ENCODE assay signal across 1 cellular context in the genomic region with DNA sequence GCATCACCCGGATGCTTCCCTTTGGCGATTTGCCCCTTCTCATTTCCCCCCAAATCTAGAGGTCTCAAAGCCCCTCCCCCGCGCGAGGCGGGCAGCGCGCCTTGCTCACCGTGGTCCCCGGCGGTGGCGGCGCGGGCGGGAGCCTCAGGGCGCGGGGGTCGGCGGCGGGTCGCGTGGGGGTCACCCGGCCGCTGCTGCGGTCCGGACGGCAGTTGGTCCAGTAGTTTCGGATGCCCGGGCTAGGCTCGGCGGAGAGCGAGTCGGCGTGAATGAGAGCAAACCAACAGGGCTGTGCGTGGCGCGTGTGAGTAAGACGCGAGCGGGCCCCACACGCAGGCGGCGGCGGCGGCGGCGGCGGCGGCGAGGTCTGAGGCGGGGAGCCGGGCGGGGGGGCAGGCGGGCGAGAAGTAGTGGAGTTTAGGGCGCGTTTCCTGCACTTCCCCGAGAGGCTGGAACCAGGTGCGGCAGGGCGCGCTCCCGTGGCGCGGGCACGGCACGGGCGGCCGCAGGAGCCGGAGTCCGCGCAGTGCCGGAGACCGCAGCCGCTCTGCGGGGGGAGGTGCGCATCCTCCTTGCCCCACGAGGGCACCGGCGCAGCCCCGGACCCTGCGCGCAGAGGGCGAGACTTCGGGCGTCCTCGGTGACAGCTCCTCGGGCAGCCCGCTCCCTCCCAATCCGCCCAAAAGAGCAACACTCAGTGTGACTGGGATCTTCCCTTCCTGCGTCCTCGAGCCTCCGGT.
TF ChIP-seq lines count a peak whose summit lies in the region.

No MANE protein-coding gene starts in this region.

TF ChIP-seq in H1, 55 proteins besides CTCF, POLR2A, EP300 and RAD21:
- 0 out of 2 replicates have a peak, but pooled peaks have one; percentile 13 for TF ChIP-seq PHF8 (conservative IDR thresholded peaks at IDR 0.05; ENCODE audit: low read depth, low read length)
- TF ChIP-seq NANOG (IDR thresholded peaks at IDR 0.05; ENCODE audit: insufficient read depth, low read depth, low read length, poor library complexity, severe bottlenecking) = no peak
- no peak for TF ChIP-seq TAF1 (IDR thresholded peaks at IDR 0.05; ENCODE audit: low read depth, low read length)
- no peak for TF ChIP-seq FOSL1 (IDR thresholded peaks at IDR 0.05; ENCODE audit: insufficient read depth, low read depth, low read length)
- TF ChIP-seq SIN3A (conservative IDR thresholded peaks at IDR 0.05 in 1 of 2, IDR thresholded peaks at IDR 0.05 in 1 of 2; ENCODE audit: low read depth in 1 of 2, low read length in 2 of 2) = peak in 1 of 2 experiments; percentile 76; a peak in 2 of 4 replicates
- no peak for TF ChIP-seq BCL11A (IDR thresholded peaks at IDR 0.05; ENCODE audit: low read depth in 2 of 2, low read length in 2 of 2)
- peak; percentile 69 for TF ChIP-seq ASH2L (IDR thresholded peaks at IDR 0.05; ENCODE audit: low read length)
- no peak for TF ChIP-seq JUN (IDR thresholded peaks at IDR 0.05; ENCODE audit: low read depth, low read length)
- TF ChIP-seq JUND (IDR thresholded peaks at IDR 0.05; ENCODE audit: low read length) = no peak
- no peak for TF ChIP-seq CTBP2 (IDR thresholded peaks at IDR 0.05; ENCODE audit: borderline replicate concordance, insufficient read depth, insufficient read length, low read length)
- TF ChIP-seq SP2 (IDR thresholded peaks at IDR 0.05; ENCODE audit: low read length) = no peak
- TF ChIP-seq EGR1 (IDR thresholded peaks at IDR 0.05; ENCODE audit: borderline replicate concordance, low read depth, low read length) = no peak
- peak; percentile 38 for TF ChIP-seq KDM4A (IDR thresholded peaks at IDR 0.05; ENCODE audit: low read depth, low read length, severe bottlenecking)
- TF ChIP-seq HDAC2 (IDR thresholded peaks at IDR 0.05; ENCODE audit: borderline replicate concordance in 1 of 2, low read depth in 2 of 2, low read length in 2 of 2) = peak; percentile 28 to 88; a peak in 1 of 4 replicates
- TF ChIP-seq SP4 (IDR thresholded peaks at IDR 0.05; ENCODE audit: low read length) = no peak
- peak; percentile 62 for TF ChIP-seq RBBP5 (IDR thresholded peaks at IDR 0.05; ENCODE audit: borderline replicate concordance, low read depth, low read length)
